Comparison of ENCODE assay signal across 12 cellular contexts in genomic region chr16:85563031-85563430, GRCh38. TPM values are rescaled to one million over a fixed set of nuclear protein-coding genes. Genes with fewer than 3 reads are reported as not detected.
DNase-seq lines count a peak whose midpoint lies in the region; ATAC-seq and TF ChIP-seq lines count a peak whose summit lies in the region.
"Had no signal": no experiment of that assay in that cellular context is flagged by ENCODE, and none has a peak within 500 bp of the region (broad histone marks: within the 10 kb centered on the region; RNA-seq: fewer than 3 reads in every experiment).

No MANE protein-coding gene starts in this region.

- intact Hi-C loops in heart right ventricle (cut with DNase I) = no loop called here
- intact Hi-C loops in left ventricle myocardium superior (cut with micrococcal nuclease) = no loop called here
- intact Hi-C loops in esophagus squamous epithelium (cut with DNase I) = no loop called here
- intact Hi-C loops in uterus (cut with DNase I; ENCODE audit: low total_unique reads) = no loop called here
- intact Hi-C loops in head of caudate nucleus (cut with DNase I) = no loop called here

- H3K36me3 ChIP-seq in heart right ventricle (no peaks in the 10 kb centered on the region), esophagus squamous epithelium (no peaks in the 10 kb centered on the region), neural progenitor cell (no peaks in the 10 kb centered on the region), uterus (no peaks in the 10 kb centered on the region)

- H3K4me3 ChIP-seq in heart right ventricle = no peak overlapping the region
- no peak overlapping the region for H3K4me3 ChIP-seq in esophagus squamous epithelium
- H3K4me3 ChIP-seq in neural progenitor cell = no peak overlapping the region
- H3K4me3 ChIP-seq in uterus = no peak overlapping the region

- WGBS in heart right ventricle, 2 donors = 73 to 78% methylated on average over 8 of the region's 8 CpGs
- 84 to 89% methylated on average over 8 of the region's 8 CpGs for WGBS in esophagus squamous epithelium, 2 donors

- no peak for TF ChIP-seq CTCF in heart right ventricle (IDR thresholded peaks at IDR 0.05)
- no peak for TF ChIP-seq CTCF in esophagus squamous epithelium (IDR thresholded peaks at IDR 0.05)
- no peak for TF ChIP-seq CTCF in neural progenitor cell (IDR thresholded peaks at IDR 0.05)
- no peak for TF ChIP-seq CTCF in uterus (IDR thresholded peaks at IDR 0.05)

- no peaks in the 10 kb centered on the region for H3K27me3 ChIP-seq in heart right ventricle
- H3K27me3 ChIP-seq in esophagus squamous epithelium = no peaks in the 10 kb centered on the region
- peaks cover 15% of the 10 kb centered on the region for H3K27me3 ChIP-seq in neural progenitor cell
- no peaks in the 10 kb centered on the region for H3K27me3 ChIP-seq in uterus

- H4K20me1 ChIP-seq in neural progenitor cell (ENCODE audit: low read depth) = peaks cover 33% of the 10 kb centered on the region

- peaks cover 9 to 75% (median 62%) of the 10 kb centered on the region in 9 donors for H3K4me1 ChIP-seq in heart right ventricle
- H3K4me1 ChIP-seq in esophagus squamous epithelium = peaks cover 16 to 59% (median 25%) of the 10 kb centered on the region in 3 donors
- H3K4me1 ChIP-seq in neural progenitor cell = peaks cover 34% of the 10 kb centered on the region
- peaks cover 0 to 10% of the 10 kb centered on the region in 2 donors for H3K4me1 ChIP-seq in uterus

- H3K4me1 Mint-ChIP-seq in neural progenitor cell = peaks cover 87% of the 10 kb centered on the region

- H3K4me3 Mint-ChIP-seq in neural progenitor cell = peak overlapping the region; percentile 27
- H3K4me3 Mint-ChIP-seq: activated CD8-positive, alpha-beta T cell treated with anti-CD3 and anti-CD28 coated beads, Interleukin-2, amount 10 ng/mL, durations not matched to agents 7 days and 5 days; activated naive CD4-positive, alpha-beta T cell treated with anti-CD3 and anti-CD28 coated beads, Interleukin-2, amount 10 ng/mL, durations not matched to agents 7 days and 5 days had no signal

- no peak for TF ChIP-seq POLR2A in esophagus squamous epithelium (IDR thresholded peaks at IDR 0.05)
- no peak for TF ChIP-seq POLR2A in uterus (IDR thresholded peaks at IDR 0.05)

- no peak overlapping the region for H3K9ac ChIP-seq in neural progenitor cell

- H3K9me3 Mint-ChIP-seq in neural progenitor cell = no peaks in the 10 kb centered on the region
- H3K9me3 Mint-ChIP-seq: activated naive CD4-positive, alpha-beta T cell treated with anti-CD3 and anti-CD28 coated beads, Interleukin-2, amount 10 ng/mL, durations not matched to agents 7 days and 5 days had no signal

- H3K27ac ChIP-seq in heart right ventricle = peak overlapping the region in 7 of 10 donors; percentile 31 to 60 (median 49)
- H3K27ac ChIP-seq in esophagus squamous epithelium = peak overlapping the region in 3 of 4 donors; percentile 9 to 56 (median 42)
- H3K27ac ChIP-seq in neural progenitor cell = no peak overlapping the region
- H3K27ac ChIP-seq in uterus = peak overlapping the region; percentile 6 to 11

- peaks cover 30% of the 10 kb centered on the region for H3K27me3 Mint-ChIP-seq in neural progenitor cell (ENCODE audit: insufficient read depth, low read depth)

- no peaks in the 10 kb centered on the region for H3K36me3 Mint-ChIP-seq in neural progenitor cell

- peaks cover 33% of the 10 kb centered on the region for H3F3A ChIP-seq in neural progenitor cell (ENCODE audit: low read depth)

- H3K9me3 ChIP-seq in heart right ventricle = no peaks in the 10 kb centered on the region
- H3K9me3 ChIP-seq in esophagus squamous epithelium = no peaks in the 10 kb centered on the region
- no peaks in the 10 kb centered on the region for H3K9me3 ChIP-seq in neural progenitor cell (ENCODE audit: low read depth)
- H3K9me3 ChIP-seq in uterus = no peaks in the 10 kb centered on the region

- H3K4me2 ChIP-seq in neural progenitor cell = no peak overlapping the region

- no peak for DNase-seq in heart right ventricle
- no peak for DNase-seq in left ventricle myocardium superior
- DNase-seq in esophagus squamous epithelium (lab: John Stamatoyannopoulos, UW) = no peak
- no peak for DNase-seq in neural progenitor cell (ENCODE audit: low spot score)
- DNase-seq in uterus = no peak
- no peak for DNase-seq in NCI-H510A (lab: John Stamatoyannopoulos, UW)
- no peak for DNase-seq in UCSD-AML1 (lab: John Stamatoyannopoulos, UW; ENCODE audit: unreplicated experiment)
- DNase-seq in head of caudate nucleus = no peak
- DNase-seq: activated CD8-positive, alpha-beta T cell treated with anti-CD3 and anti-CD28 coated beads, Interleukin-2, amount 10 ng/mL, durations not matched to agents 7 days and 5 days; activated naive CD4-positive, alpha-beta T cell treated with anti-CD3 and anti-CD28 coated beads, Interleukin-2, amount 10 ng/mL, durations not matched to agents 7 days and 5 days; midbrain; NCI-H2107 had no signal

- peaks cover 4% of the 10 kb centered on the region for H3K79me2 ChIP-seq in neural progenitor cell (ENCODE audit: low read depth)

- no peak overlapping the region for H2AFZ ChIP-seq in neural progenitor cell (replicated peaks)

- H3K27ac Mint-ChIP-seq in neural progenitor cell = no peak overlapping the region
- H3K27ac Mint-ChIP-seq: activated CD8-positive, alpha-beta T cell treated with anti-CD3 and anti-CD28 coated beads, Interleukin-2, amount 10 ng/mL, durations not matched to agents 7 days and 5 days; activated naive CD4-positive, alpha-beta T cell treated with anti-CD3 and anti-CD28 coated beads, Interleukin-2, amount 10 ng/mL, durations not matched to agents 7 days and 5 days had no signal

- no peak for ATAC-seq in heart right ventricle
- ATAC-seq in left ventricle myocardium superior = no peak
- ATAC-seq: activated CD8-positive, alpha-beta T cell treated with anti-CD3 and anti-CD28 coated beads, Interleukin-2, amount 10 ng/mL, durations not matched to agents 7 days and 5 days had no signal

RNA-seq across cellular contexts. Expression of gene GSE1, which starts 50.1 kb away (rescaled TPM):
- 10 to 100 TPM; 31.1 to 53.2 (median 33.6) TPM for total RNA-seq in heart right ventricle
- 10 to 100 TPM; 15.6 to 25.0 TPM for polyA plus RNA-seq in heart right ventricle
- 40.4 TPM for total RNA-seq in left ventricle myocardium superior
- total RNA-seq in esophagus squamous epithelium = 10 to 100 TPM; 24.6 to 33.6 (median 28.9) TPM
- 7.7 and 20.4 TPM in 2 replicates for total RNA-seq in neural progenitor cell (ENCODE audit: low replicate concordance)
- 100 to 1,000 TPM in 1 of 4 donors, 10 to 100 TPM in 3; 32.6 to 128 (median 73.9) TPM for total RNA-seq in uterus
